ENCODE assay signal across 29 cellular contexts in genomic region chr12:87216436-87216835, GRCh38.
A peak's percentile ranks its signal among the peaks of the same experiment; 100 is the strongest.
DNase-seq lines count a peak whose midpoint lies in the region; ATAC-seq and TF ChIP-seq lines count a peak whose summit lies in the region.
"Had no signal": no experiment of that assay in that cellular context is flagged by ENCODE, and none has a peak within 500 bp of the region (broad histone marks: within the 10 kb centered on the region; RNA-seq: fewer than 3 reads in every experiment).

No MANE protein-coding gene starts in this region.

- no peak for DNase-seq in heart left ventricle
- DNase-seq in Right ventricle myocardium superior, result no peak
- DNase-seq in chondrocyte (ENCODE audit: low spot score), result no peak
- peak; percentile 14 for DNase-seq in hepatic stellate cell (ENCODE audit: low spot score)
- no peak for DNase-seq in aorta
- no peak for DNase-seq in posterior cingulate gyrus
- DNase-seq in right lobe of liver, result no peak
- DNase-seq: 8988T; activated naive CD4-positive, alpha-beta T cell treated with anti-CD3 and anti-CD28 coated beads for 36 hours; activated T-cell treated with anti-CD3 and anti-CD28 coated beads, Interleukin-2, amount 50 U/mL, for 48 hours; Calu3; colonic mucosa; endodermal cell; esophagus squamous epithelium; H9; immature natural killer cell; lower lobe of right lung; NCI-H510A treated with DMSO at 0.1 percent for 48 hours; NK-92 treated with Interleukin-12 subunit alpha and Interleukin-12 subunit beta, amount 100 ng/mL, for 24 hours; Peyer's patch; spleen; stimulated activated CD4-positive, alpha-beta T cell treated with anti-CD3 and anti-CD28 coated beads, Interleukin-4, amount 100 ng/mL, for 1 hour had no signal

- no peak for TF ChIP-seq CTCF in heart left ventricle (IDR thresholded peaks at IDR 0.05)
- no peak for TF ChIP-seq CTCF in chondrocyte (IDR thresholded peaks at IDR 0.05)
- no peak for TF ChIP-seq CTCF in right lobe of liver (IDR thresholded peaks at IDR 0.05)

- ATAC-seq in heart left ventricle (peak in 3 of 4 donors; percentile 24 to 37 (median 33)), Right ventricle myocardium superior (ENCODE audit: poor library complexity) (no peak), aorta (ENCODE audit: low FRiP score) (peak; percentile 75), HG03139 (IDR thresholded peaks at IDR 0.05; ENCODE audit: unreplicated experiment) (no peak), right lobe of liver (no peak)
- ATAC-seq: lower lobe of right lung had no signal

- peaks cover 15% of the 10 kb centered on the region for H3K4me1 Mint-ChIP-seq in chondrocyte (ENCODE audit: low read depth)
- H3K4me1 Mint-ChIP-seq: endodermal cell, H9, immature natural killer cell had no signal

- no peak overlapping the region for H3K27ac ChIP-seq in heart left ventricle
- H3K27ac ChIP-seq in aorta (ENCODE audit: low read depth in 1 of 2, low read length in 2 of 2), result no peak overlapping the region
- H3K27ac ChIP-seq in right lobe of liver, result no peak overlapping the region
- H3K27ac ChIP-seq: BLaER1, colonic mucosa, esophagus squamous epithelium, hepatocyte, lower lobe of right lung, neutrophil, Peyer's patch, SJSA1, spleen had no signal

- H3K9me3 Mint-ChIP-seq in chondrocyte (ENCODE audit: low read depth), result no peaks in the 10 kb centered on the region
- H3K9me3 Mint-ChIP-seq: activated naive CD4-positive, alpha-beta T cell treated with anti-CD3 and anti-CD28 coated beads for 36 hours; endodermal cell; H9; stimulated activated naive CD8-positive, alpha-beta T cell treated with anti-CD3 and anti-CD28 coated beads, Interleukin-15, Interleukin-2, amounts not matched to agents 100 ng/mL and 50 ng/mL, for 24 hours had no signal

- TF ChIP-seq POLR2A in heart left ventricle (IDR thresholded peaks at IDR 0.05) (no peak), right lobe of liver (IDR thresholded peaks at IDR 0.05) (no peak)

- H3K27me3 ChIP-seq in heart left ventricle, result no peaks in the 10 kb centered on the region
- H3K27me3 ChIP-seq in aorta (ENCODE audit: control insufficient read depth in 1 of 2, insufficient read depth in 2 of 2, low read length in 1 of 2), result no peaks in the 10 kb centered on the region
- H3K27me3 ChIP-seq in right lobe of liver, result no peaks in the 10 kb centered on the region
- H3K27me3 ChIP-seq: BLaER1, colonic mucosa, esophagus squamous epithelium, hepatocyte, neutrophil, Peyer's patch, SJSA1, spleen, tibial nerve had no signal

- H3K4me1 ChIP-seq in heart left ventricle (peaks cover 0 to 8% (median 0%) of the 10 kb centered on the region in 12 donors), aorta (ENCODE audit: control insufficient read depth in 1 of 2, insufficient read depth in 2 of 2, low read length in 2 of 2) (peaks cover 0 to 2% of the 10 kb centered on the region in 2 donors), right lobe of liver (no peaks in the 10 kb centered on the region)
- H3K4me1 ChIP-seq: BLaER1, colonic mucosa, esophagus squamous epithelium, lower lobe of right lung, Peyer's patch, SJSA1, spleen had no signal

- H3K9me3 ChIP-seq in heart left ventricle (no peaks in the 10 kb centered on the region), aorta (ENCODE audit: control insufficient read depth, low read length) (no peaks in the 10 kb centered on the region), right lobe of liver (no peaks in the 10 kb centered on the region)
- H3K9me3 ChIP-seq: BLaER1, colonic mucosa, esophagus squamous epithelium, lower lobe of right lung, neutrophil, Peyer's patch, SJSA1, spleen, tibial nerve had no signal

- peaks cover 6% of the 10 kb centered on the region for H3K27me3 Mint-ChIP-seq in chondrocyte (ENCODE audit: low read depth)
- H3K27me3 Mint-ChIP-seq: stimulated activated naive CD8-positive, alpha-beta T cell treated with anti-CD3 and anti-CD28 coated beads, Interleukin-15, Interleukin-2, amounts not matched to agents 100 ng/mL and 50 ng/mL, for 24 hours had no signal

- WGBS in heart left ventricle, 4 donors, result 52 to 66% (median 60%) methylated on average over 4 of the region's 4 CpGs
- WGBS in aorta, 2 donors, result 22 to 28% methylated on average over 4 of the region's 4 CpGs
- WGBS in right lobe of liver (ENCODE audit: insufficient coverage, low coverage, low lambda C conversion rate, missing lambda C conversion rate), result 68% methylated on average over 4 of the region's 4 CpGs

- H3K4me3 Mint-ChIP-seq in chondrocyte (ENCODE audit: unreplicated experiment), result no peak overlapping the region
- H3K4me3 Mint-ChIP-seq: activated naive CD4-positive, alpha-beta T cell treated with anti-CD3 and anti-CD28 coated beads for 36 hours; endodermal cell; H9; immature natural killer cell; stimulated activated naive CD8-positive, alpha-beta T cell treated with anti-CD3 and anti-CD28 coated beads, Interleukin-15, Interleukin-2, amounts not matched to agents 100 ng/mL and 50 ng/mL, for 24 hours had no signal

- intact Hi-C loops in heart left ventricle (cut with DNase I), result no loop called here
- intact Hi-C loops in Right ventricle myocardium superior (cut with DNase I), result no loop called here
- intact Hi-C loops in aorta (cut with DNase I), result no loop called here
- intact Hi-C loops in posterior cingulate gyrus (cut with DNase I), result no loop called here
- intact Hi-C loops in right lobe of liver (cut with DNase I), result no loop called here

- H3K27ac Mint-ChIP-seq in chondrocyte (ENCODE audit: unreplicated experiment), result peak overlapping the region; percentile 8
- H3K27ac Mint-ChIP-seq: activated naive CD4-positive, alpha-beta T cell treated with anti-CD3 and anti-CD28 coated beads for 36 hours; endodermal cell; H9; immature natural killer cell; stimulated activated naive CD8-positive, alpha-beta T cell treated with anti-CD3 and anti-CD28 coated beads, Interleukin-15, Interleukin-2, amounts not matched to agents 100 ng/mL and 50 ng/mL, for 24 hours had no signal

- H3K4me3 ChIP-seq in heart left ventricle (no peak overlapping the region), aorta (ENCODE audit: low read length in 2 of 2) (no peak overlapping the region), right lobe of liver (no peak overlapping the region)
- H3K4me3 ChIP-seq: BLaER1, colonic mucosa, esophagus squamous epithelium, hepatocyte, lower lobe of right lung, Peyer's patch, SJSA1, spleen, tibial nerve had no signal

- H3K36me3 ChIP-seq in heart left ventricle, result no peaks in the 10 kb centered on the region
- no peaks in the 10 kb centered on the region for H3K36me3 ChIP-seq in aorta (ENCODE audit: control insufficient read depth in 1 of 2, insufficient read depth in 2 of 2, low read length in 1 of 2)
- H3K36me3 ChIP-seq in right lobe of liver, result no peaks in the 10 kb centered on the region
- H3K36me3 ChIP-seq: BLaER1, colonic mucosa, esophagus squamous epithelium, lower lobe of right lung, neutrophil, Peyer's patch, SJSA1, spleen, tibial nerve had no signal

- H3K36me3 Mint-ChIP-seq in chondrocyte (ENCODE audit: low read depth), result no peaks in the 10 kb centered on the region
- H3K36me3 Mint-ChIP-seq: immature natural killer cell had no signal

Comparison
In these comparisons a context has a peak if more than half of its experiments do, and no peak if none do; other contexts are left out.
1. ATAC-seq: peak in heart left ventricle (3 of 4) and aorta (single experiment); none in Right ventricle myocardium superior (single experiment), HG03139 (single experiment) and right lobe of liver (0 of 4).